ENCODE assay signal across 9 cellular contexts in the genomic region with DNA sequence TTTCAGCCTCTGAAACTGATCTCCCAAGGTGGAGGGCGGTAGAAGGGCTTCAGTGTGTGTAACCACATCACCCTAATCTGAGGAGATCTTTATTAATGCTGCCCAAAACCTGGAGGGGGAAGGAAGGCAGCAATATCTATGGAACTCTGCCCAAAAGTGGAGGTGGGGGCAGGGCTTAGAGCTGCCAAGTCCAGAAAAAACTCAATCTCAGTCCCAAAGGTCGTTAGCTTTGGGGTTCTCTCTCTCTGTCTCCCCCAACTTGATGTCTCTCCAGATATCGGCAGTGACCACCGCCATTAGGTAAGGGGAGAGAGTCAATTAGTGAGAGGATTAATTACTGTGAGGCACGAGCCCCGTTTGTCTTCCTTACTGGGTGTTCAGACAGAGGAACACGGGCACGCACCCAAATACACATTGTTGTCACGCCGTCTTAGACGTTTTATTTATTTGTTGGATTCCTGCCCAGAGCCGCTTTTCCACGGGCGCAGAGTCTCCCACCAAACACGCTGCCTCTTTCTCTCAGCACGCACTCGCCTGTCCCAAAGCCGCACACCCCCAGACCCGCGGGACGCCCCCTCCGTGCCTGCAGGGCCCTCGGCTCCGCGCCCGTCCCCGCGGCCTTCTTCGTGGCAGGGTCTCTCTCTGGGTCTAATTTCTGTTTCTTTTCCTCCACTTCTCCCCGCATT. TPM values are rescaled to one million over a fixed set of nuclear protein-coding genes. Genes with fewer than 3 reads are reported as not detected.
DNase-seq lines count a peak whose midpoint lies in the region; ATAC-seq and TF ChIP-seq lines count a peak whose summit lies in the region.
"Had no signal": no experiment of that assay in that cellular context is flagged by ENCODE, and none has a peak within 500 bp of the region (broad histone marks: within the 10 kb centered on the region; RNA-seq: fewer than 3 reads in every experiment).

No MANE protein-coding gene starts in this region.

- TF ChIP-seq RAD21 in Ishikawa (IDR thresholded peaks at IDR 0.05; ENCODE audit: low read depth) = no peak

- H3K27me3 Mint-ChIP-seq in chondrocyte (ENCODE audit: low read depth) (peaks cover 79% of the 10 kb centered on the region), nephron progenitor cell (ENCODE audit: low read depth, poor library complexity) (peaks cover 98% of the 10 kb centered on the region)

- peaks cover 28% of the 10 kb centered on the region for H3K4me1 Mint-ChIP-seq in chondrocyte (ENCODE audit: low read depth)
- peaks cover 88% of the 10 kb centered on the region for H3K4me1 Mint-ChIP-seq in nephron progenitor cell

- DNase-seq in COR-L47 (lab: John Stamatoyannopoulos, UW) (peak; percentile 55), chondrocyte (ENCODE audit: low spot score) (no peak), nephron progenitor cell (no peak), NCI-H187 treated with DMSO at 0.1 percent for 48 hours (lab: John Stamatoyannopoulos, UW) (no peak), COLO829 (ENCODE audit: low spot score) (no peak), globus pallidus (ENCODE audit: low spot score) (no peak)

- no peak for ATAC-seq in GM21825 (IDR thresholded peaks at IDR 0.05; ENCODE audit: unreplicated experiment)

- H3K9me3 Mint-ChIP-seq in chondrocyte (ENCODE audit: low read depth) = no peaks in the 10 kb centered on the region
- H3K9me3 Mint-ChIP-seq in nephron progenitor cell = no peaks in the 10 kb centered on the region

- H3K27ac Mint-ChIP-seq in chondrocyte (ENCODE audit: unreplicated experiment) = no peak overlapping the region
- H3K27ac Mint-ChIP-seq in nephron progenitor cell = peak overlapping the region; percentile 13

- H3K36me3 Mint-ChIP-seq in chondrocyte (ENCODE audit: low read depth) (no peaks in the 10 kb centered on the region), nephron progenitor cell (ENCODE audit: low read depth) (no peaks in the 10 kb centered on the region)

- H3K4me3 Mint-ChIP-seq in chondrocyte (ENCODE audit: unreplicated experiment) (peak overlapping the region; percentile 50), nephron progenitor cell (peak overlapping the region; percentile 76)

- TF ChIP-seq CTCF in chondrocyte (IDR thresholded peaks at IDR 0.05) = no peak
- TF ChIP-seq CTCF in nephron progenitor cell (IDR thresholded peaks at IDR 0.05) = no peak

- TF ChIP-seq EP300 in Ishikawa (IDR thresholded peaks at IDR 0.05; ENCODE audit: borderline replicate concordance) = no peak

TF ChIP-seq in Ishikawa, 13 proteins besides CTCF, POLR2A, EP300 and RAD21:
- TF ChIP-seq NFIC (IDR thresholded peaks at IDR 0.05) = peak; percentile 37; the same call in 1 of the 2 replicates
- TF ChIP-seq, protein P1, sequence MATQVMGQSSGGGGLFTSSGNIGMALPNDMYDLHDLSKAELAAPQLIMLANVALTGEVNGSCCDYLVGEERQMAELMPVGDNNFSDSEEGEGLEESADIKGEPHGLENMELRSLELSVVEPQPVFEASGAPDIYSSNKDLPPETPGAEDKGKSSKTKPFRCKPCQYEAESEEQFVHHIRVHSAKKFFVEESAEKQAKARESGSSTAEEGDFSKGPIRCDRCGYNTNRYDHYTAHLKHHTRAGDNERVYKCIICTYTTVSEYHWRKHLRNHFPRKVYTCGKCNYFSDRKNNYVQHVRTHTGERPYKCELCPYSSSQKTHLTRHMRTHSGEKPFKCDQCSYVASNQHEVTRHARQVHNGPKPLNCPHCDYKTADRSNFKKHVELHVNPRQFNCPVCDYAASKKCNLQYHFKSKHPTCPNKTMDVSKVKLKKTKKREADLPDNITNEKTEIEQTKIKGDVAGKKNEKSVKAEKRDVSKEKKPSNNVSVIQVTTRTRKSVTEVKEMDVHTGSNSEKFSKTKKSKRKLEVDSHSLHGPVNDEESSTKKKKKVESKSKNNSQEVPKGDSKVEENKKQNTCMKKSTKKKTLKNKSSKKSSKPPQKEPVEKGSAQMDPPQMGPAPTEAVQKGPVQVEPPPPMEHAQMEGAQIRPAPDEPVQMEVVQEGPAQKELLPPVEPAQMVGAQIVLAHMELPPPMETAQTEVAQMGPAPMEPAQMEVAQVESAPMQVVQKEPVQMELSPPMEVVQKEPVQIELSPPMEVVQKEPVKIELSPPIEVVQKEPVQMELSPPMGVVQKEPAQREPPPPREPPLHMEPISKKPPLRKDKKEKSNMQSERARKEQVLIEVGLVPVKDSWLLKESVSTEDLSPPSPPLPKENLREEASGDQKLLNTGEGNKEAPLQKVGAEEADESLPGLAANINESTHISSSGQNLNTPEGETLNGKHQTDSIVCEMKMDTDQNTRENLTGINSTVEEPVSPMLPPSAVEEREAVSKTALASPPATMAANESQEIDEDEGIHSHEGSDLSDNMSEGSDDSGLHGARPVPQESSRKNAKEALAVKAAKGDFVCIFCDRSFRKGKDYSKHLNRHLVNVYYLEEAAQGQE (IDR thresholded peaks at IDR 0.05; ENCODE audit: low read depth) = no peak
TF ChIP-seq in Ishikawa: peak in this region for 1.

RNA-seq across cellular contexts. Expression of a gene that starts 5.4 kb away (rescaled TPM):
- total RNA-seq in chondrocyte = not detected in 3 replicates
- total RNA-seq: mononuclear cell had no signal

RNA-seq across cellular contexts. Expression of a gene that starts 16.9 kb away (rescaled TPM):
- total RNA-seq in chondrocyte = 32.5 to 38.5 TPM (median 34.0 TPM) in 3 replicates
